In genomic region chr2:109676346-109676897, GRCh38 we compare ENCODE assay signal across 1 cellular context.
TF ChIP-seq lines count a peak whose summit lies in the region.

No MANE protein-coding gene starts in this region.

TF ChIP-seq in HepG2, 621 proteins besides CTCF, POLR2A, EP300 and RAD21 (continued from another document):
- no peak for TF ChIP-seq PRDM4 (CRISPR knock-in tag; IDR thresholded peaks at IDR 0.05; ENCODE audit: borderline replicate concordance)
- TF ChIP-seq NFE2L1 (CRISPR knock-in tag; IDR thresholded peaks at IDR 0.05; ENCODE audit: borderline replicate concordance) = no peak
- no peak for TF ChIP-seq HOMEZ (CRISPR knock-in tag; IDR thresholded peaks at IDR 0.05; ENCODE audit: low read depth)
- no peak for TF ChIP-seq ZNF101 (CRISPR knock-in tag; IDR thresholded peaks at IDR 0.05; ENCODE audit: borderline replicate concordance, low read depth)
- no peak for TF ChIP-seq E2F5 (CRISPR knock-in tag; conservative IDR thresholded peaks at IDR 0.05)
- no peak for TF ChIP-seq ETS1 (CRISPR knock-in tag; IDR thresholded peaks at IDR 0.05)
- TF ChIP-seq ZNF687 (CRISPR knock-in tag; IDR thresholded peaks at IDR 0.05) = peak; percentile 58; the same call in 1 of the 2 replicates
- no peak for TF ChIP-seq ATF3 (CRISPR knock-in tag; IDR thresholded peaks at IDR 0.05)
- TF ChIP-seq TGIF2 (CRISPR knock-in tag; IDR thresholded peaks at IDR 0.05) = no peak
- TF ChIP-seq PHF21A (CRISPR knock-in tag; IDR thresholded peaks at IDR 0.05) = peak; percentile 4; the same call in 1 of the 2 replicates
- TF ChIP-seq ZNF768 (CRISPR knock-in tag; IDR thresholded peaks at IDR 0.05) = 0 out of 2 replicates have a peak, but pooled peaks have one; percentile 33
- TF ChIP-seq NFYC (CRISPR knock-in tag; IDR thresholded peaks at IDR 0.05) = no peak
TF ChIP-seq in HepG2: peak in this region for 17.
